ENCODE assay signal across 5 cellular contexts in genomic region chr17:18527354-18527753, GRCh38. TPM values are rescaled to one million over a fixed set of nuclear protein-coding genes. Genes with fewer than 3 reads are reported as not detected.
"Had no signal": no experiment of that assay in that cellular context is flagged by ENCODE, and none has a peak within 500 bp of the region (broad histone marks: within the 10 kb centered on the region; RNA-seq: fewer than 3 reads in every experiment).

No MANE protein-coding gene starts in this region.

RNA-seq across cellular contexts. Expression of gene LGALS9C, which starts 50.8 kb away (rescaled TPM):
- total RNA-seq: HT-29, LHCN-M2, Right ventricle myocardium inferior, RPMI7951, SJCRH30 had no signal
